23 cellular contexts compared by ENCODE assay signal in the genomic region with DNA sequence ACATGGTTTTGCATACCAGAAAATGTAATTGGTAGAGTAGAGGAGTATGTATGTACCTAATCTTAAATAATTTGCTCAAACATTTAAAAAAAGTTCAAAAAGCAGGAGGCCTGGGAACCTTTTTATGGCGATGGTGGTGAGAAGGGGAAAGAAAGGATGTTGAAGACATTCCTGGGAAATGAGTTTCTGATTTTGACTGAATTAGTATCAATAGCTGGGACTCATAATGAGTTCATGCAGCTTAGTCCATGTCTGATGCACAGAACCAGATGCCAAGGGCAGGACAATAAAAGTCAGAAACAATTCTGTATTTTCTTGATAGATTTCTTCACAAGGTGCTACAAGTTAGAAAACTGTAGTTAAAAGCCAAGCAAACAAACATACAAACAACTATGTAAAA.
"Had no signal": no experiment of that assay in that cellular context is flagged by ENCODE, and none has a peak within 500 bp of the region (broad histone marks: within the 10 kb centered on the region; RNA-seq: fewer than 3 reads in every experiment).

No MANE protein-coding gene starts in this region.

- H3K27me3 ChIP-seq: brain microvascular endothelial cell, right lobe of liver, stomach, suprapubic skin, tibial nerve had no signal

- H3K27ac ChIP-seq: brain microvascular endothelial cell, lower lobe of right lung, right lobe of liver, stomach, suprapubic skin, tibial nerve had no signal

- H3K4me3 ChIP-seq: lower lobe of right lung, right lobe of liver, stomach, suprapubic skin, tibial nerve had no signal

- H3K9me3 ChIP-seq: lower lobe of right lung, right lobe of liver, stomach, suprapubic skin, tibial nerve had no signal

- H3K4me1 ChIP-seq: lower lobe of right lung, right lobe of liver, stomach, suprapubic skin, tibial nerve had no signal

- H3K36me3 ChIP-seq: brain microvascular endothelial cell, lower lobe of right lung, right lobe of liver, stomach, suprapubic skin, tibial nerve had no signal

- ATAC-seq: activated naive CD8-positive, alpha-beta T cell treated with anti-CD3 and anti-CD28 coated beads, Interleukin-2, amount 50 U/mL, for 24 hours; esophagus mucosa; lower lobe of right lung; naive thymus-derived CD4-positive, alpha-beta T cell; right lobe of liver; stimulated activated effector memory CD8-positive, alpha-beta T cell treated with anti-CD3 and anti-CD28 coated beads, Interleukin-12 subunit alpha, Interleukin-12 subunit beta, amount 100 ng/mL, for 72 hours had no signal

- DNase-seq: activated CD4-positive, alpha-beta memory T cell treated with anti-CD3 and anti-CD28 coated beads for 36 hours; activated CD4-positive, alpha-beta T cell treated with anti-CD3 and anti-CD28 coated beads for 48 hours; activated CD4-positive, CD25-positive, alpha-beta regulatory T cell; activated effector memory CD4-positive, alpha-beta T cell treated with anti-CD3 and anti-CD28 coated beads, Interleukin-2, amount 50 U/mL, for 16 hours; activated naive CD4-positive, alpha-beta T cell treated with anti-CD3 and anti-CD28 coated beads, Interleukin-2, amount 10 ng/mL, durations not matched to agents 7 days and 5 days; activated naive CD8-positive, alpha-beta T cell treated with anti-CD3 and anti-CD28 coated beads, Interleukin-2, amount 50 U/mL, for 24 hours; brain microvascular endothelial cell; central memory CD4-positive, alpha-beta T cell; dermis blood vessel endothelial cell; effector CD8-positive, alpha-beta T cell; kidney; lower lobe of right lung; naive thymus-derived CD4-positive, alpha-beta T cell; occipital lobe; right lobe of liver; small intestine; stimulated activated CD4-positive, alpha-beta T cell treated with anti-CD3 and anti-CD28 coated beads, Interleukin-2, amount 100 ng/mL, for 24 hours; stomach; T1000 had no signal
